Comparison of ENCODE assay signal across 16 cellular contexts in genomic region chr9:111986035-111986556, GRCh38.
DNase-seq lines count a peak whose midpoint lies in the region; ATAC-seq and TF ChIP-seq lines count a peak whose summit lies in the region.
"Had no signal": no experiment of that assay in that cellular context is flagged by ENCODE, and none has a peak within 500 bp of the region (broad histone marks: within the 10 kb centered on the region; RNA-seq: fewer than 3 reads in every experiment).

No MANE protein-coding gene starts in this region.

- peak overlapping the region; percentile 55 for H3K9ac ChIP-seq in SU-DHL-6 (ENCODE audit: low read length)
- H3K9ac ChIP-seq: SK-N-SH had no signal

- no peaks in the 10 kb centered on the region for H3K36me3 ChIP-seq in DOHH2 (ENCODE audit: control insufficient read depth, low read length)
- no peaks in the 10 kb centered on the region for H3K36me3 ChIP-seq in SU-DHL-6 (ENCODE audit: low read length)
- H3K36me3 ChIP-seq: breast epithelium, MG63, stomach had no signal

- peak overlapping the region; percentile 18; the same call in 1 of the 2 replicates for H3K4me2 ChIP-seq in DOHH2 (ENCODE audit: low read length)
- peak overlapping the region; percentile 54 for H3K4me2 ChIP-seq in SU-DHL-6 (ENCODE audit: low read depth, low read length, poor library complexity, severe bottlenecking)
- H3K4me2 ChIP-seq: SK-N-SH had no signal

- peak overlapping the region; percentile 9 for H2AFZ ChIP-seq in SU-DHL-6 (ENCODE audit: low read depth, low read length, severe bottlenecking)

- H3K79me2 ChIP-seq in DOHH2 (ENCODE audit: control insufficient read depth, low read length) (no peaks in the 10 kb centered on the region), SU-DHL-6 (ENCODE audit: insufficient read depth, low read length) (no peaks in the 10 kb centered on the region)

- peak; percentile 45 for ATAC-seq in sciatic nerve
- no peak for ATAC-seq in GM19463 (IDR thresholded peaks at IDR 0.05; ENCODE audit: unreplicated experiment)

- DNase-seq in fibroblast of peridontal ligament (ENCODE audit: extremely low read depth) (peak; percentile 43), sciatic nerve (ENCODE audit: low spot score) (peak; percentile 49), inferior parietal cortex (ENCODE audit: extremely low spot score) (no peak), NCI-H1930 (lab: John Stamatoyannopoulos, UW) (no peak)
- DNase-seq: activated CD4-positive, CD25-positive, alpha-beta regulatory T cell; activated T-cell treated with anti-CD3 and anti-CD28 coated beads, Interleukin-2, amount 50 U/mL, for 48 hours; MG63; midbrain; NCI-H2081 treated with DMSO at 0.1 percent for 48 hours; SK-N-SH; stimulated activated CD4-positive, alpha-beta T cell treated with anti-CD3 and anti-CD28 coated beads, Interleukin-4, amount 100 ng/mL, for 24 hours; stomach had no signal

- H3F3A ChIP-seq in DOHH2 (ENCODE audit: control insufficient read depth, insufficient read depth) (no peaks in the 10 kb centered on the region), SU-DHL-6 (ENCODE audit: insufficient read depth) (peaks cover 54% of the 10 kb centered on the region)

- intact Hi-C loops in sciatic nerve (cut with DNase I) = no loop called here

- H3K4me3 ChIP-seq in DOHH2 (ENCODE audit: low read length) (no peak overlapping the region), SU-DHL-6 (ENCODE audit: insufficient read depth, low read length, poor library complexity, severe bottlenecking) (no peak overlapping the region)
- H3K4me3 ChIP-seq: breast epithelium, MG63, stomach had no signal

- peaks cover 45% of the 10 kb centered on the region for H3K4me1 ChIP-seq in DOHH2 (ENCODE audit: control insufficient read depth, low read length)

- H4K20me1 ChIP-seq in DOHH2 (ENCODE audit: control insufficient read depth, insufficient read depth, low read depth, low read length) (no peaks in the 10 kb centered on the region), SU-DHL-6 (ENCODE audit: low read depth, low read length) (no peaks in the 10 kb centered on the region)

- H3K9me2 ChIP-seq in DOHH2 (replicated peaks; ENCODE audit: control insufficient read depth, low read length) (no peaks in the 10 kb centered on the region), SU-DHL-6 (replicated peaks; ENCODE audit: insufficient read depth, low read length) (no peaks in the 10 kb centered on the region)
- H3K9me2 ChIP-seq: SK-N-SH had no signal

- H3K27ac ChIP-seq in DOHH2 (ENCODE audit: low read depth, low read length) (no peak overlapping the region), SU-DHL-6 (ENCODE audit: low read depth, low read length) (peak overlapping the region; percentile 98)
- H3K27ac ChIP-seq: breast epithelium had no signal

- H3K9me3 ChIP-seq in DOHH2 (ENCODE audit: control insufficient read depth, insufficient read depth, low read length) = no peaks in the 10 kb centered on the region
- no peaks in the 10 kb centered on the region for H3K9me3 ChIP-seq in SU-DHL-6 (ENCODE audit: insufficient read depth, low read length)
- H3K9me3 ChIP-seq: breast epithelium, SK-N-SH had no signal

- TF ChIP-seq CTCF in DOHH2 (IDR thresholded peaks at IDR 0.05; ENCODE audit: low read depth, low read length, poor library complexity, severe bottlenecking) (no peak), SU-DHL-6 (IDR thresholded peaks at IDR 0.05; ENCODE audit: insufficient read depth, low read length, poor library complexity, severe bottlenecking) (no peak)

- H3K27me3 ChIP-seq in DOHH2 (ENCODE audit: control insufficient read depth, low read length) = no peaks in the 10 kb centered on the region
- no peaks in the 10 kb centered on the region for H3K27me3 ChIP-seq in SU-DHL-6 (ENCODE audit: low read length)
- H3K27me3 ChIP-seq: breast epithelium, MG63, stomach had no signal

Comparison
In these comparisons a context has a peak if more than half of its experiments do, and no peak if none do; other contexts are left out.
1. DNase-seq: peak in fibroblast of peridontal ligament (single experiment) and sciatic nerve (single experiment); none in inferior parietal cortex (single experiment) and NCI-H1930 (0 of 2).